ENCODE assay signal across 11 cellular contexts in genomic region chr1:3598051-3598471, GRCh38. TPM values are rescaled to one million over a fixed set of nuclear protein-coding genes. Genes with fewer than 3 reads are reported as not detected.
DNase-seq lines count a peak whose midpoint lies in the region; ATAC-seq, FAIRE-seq and TF ChIP-seq lines count a peak whose summit lies in the region.
"Had no signal": no experiment of that assay in that cellular context is flagged by ENCODE, and none has a peak within 500 bp of the region (broad histone marks: within the 10 kb centered on the region; RNA-seq: fewer than 3 reads in every experiment).

No MANE protein-coding gene starts in this region.

- TF ChIP-seq CTCF in bronchial epithelial cell (IDR thresholded peaks at IDR 0.05; ENCODE audit: insufficient read depth, low read length, severe bottlenecking) (no peak), upper lobe of left lung (IDR thresholded peaks at IDR 0.05) (no peak)

- no peaks in the 10 kb centered on the region for H3K36me3 ChIP-seq in bronchial epithelial cell (ENCODE audit: control insufficient read depth, insufficient read depth, low read length)
- no peaks in the 10 kb centered on the region for H3K36me3 ChIP-seq in upper lobe of left lung

- TF ChIP-seq EP300 in upper lobe of left lung (IDR thresholded peaks at IDR 0.05): no peak

- peak overlapping the region in 2 of 4 donors; percentile 5 to 17 for H3K27ac ChIP-seq in upper lobe of left lung

- peak; percentile 60 for ATAC-seq in Right ventricle myocardium superior (ENCODE audit: poor library complexity)
- ATAC-seq in upper lobe of left lung (ENCODE audit: low FRiP score in 2 of 2): peak in 1 of 2 donors; percentile 31

- intact Hi-C loops in Right ventricle myocardium superior (cut with DNase I): no loop called here
- intact Hi-C loops in cardiac septum (cut with DNase I): no loop called here

- H3K4me3 ChIP-seq in bronchial epithelial cell (ENCODE audit: low read depth, low read length) (no peak overlapping the region), upper lobe of left lung (peak overlapping the region in 3 of 4 donors; percentile 18 to 42 (median 22))

- 25 to 37% methylated on average over 5 to 9 of the region's 25 CpGs for WGBS in upper lobe of left lung, 2 donors

- FAIRE-seq in bronchial epithelial cell (lab: Jason Lieb, UNC): no peak
- FAIRE-seq: GM18507 had no signal

- no peaks in the 10 kb centered on the region for H3K9me3 ChIP-seq in upper lobe of left lung

- H3K27me3 ChIP-seq in bronchial epithelial cell (ENCODE audit: control insufficient read depth, insufficient read depth, low read length): peaks cover 4% of the 10 kb centered on the region
- H3K27me3 ChIP-seq in upper lobe of left lung: no peaks in the 10 kb centered on the region

- peaks cover 26 to 56% (median 44%) of the 10 kb centered on the region in 4 donors for H3K4me1 ChIP-seq in upper lobe of left lung

- peak; percentile 74 for DNase-seq in Right ventricle myocardium superior
- no peak for DNase-seq in cardiac septum (ENCODE audit: low spot score)
- DNase-seq in bronchial epithelial cell (ENCODE audit: low read depth): peak; percentile 54
- DNase-seq in lung microvascular endothelial cell (ENCODE audit: low read depth in 2 of 2): peak; percentile 28 to 32
- DNase-seq in upper lobe of left lung: peak; percentile 71 to 90
- no peak for DNase-seq in cerebellar cortex (ENCODE audit: low spot score)
- DNase-seq in medulla oblongata (ENCODE audit: extremely low spot score): no peak
- no peak for DNase-seq in NCI-H2227 (lab: John Stamatoyannopoulos, UW; ENCODE audit: unreplicated experiment)
- DNase-seq: activated CD4-positive, alpha-beta T cell treated with anti-CD3 and anti-CD28 coated beads, Interleukin-2, amount 10 ng/mL, durations not matched to agents 24 days and 14 days; NCI-H2081 had no signal

- no peak for TF ChIP-seq POLR2A in upper lobe of left lung (IDR thresholded peaks at IDR 0.05)

RNA-seq across cellular contexts. Expression of gene MEGF6, which starts 13.2 kb away (rescaled TPM):
- total RNA-seq in Right ventricle myocardium superior (7.3 TPM), cardiac septum (9.3 TPM), bronchial epithelial cell (1.3 and 1.5 TPM in 2 replicates), lung microvascular endothelial cell (53.8 and 212 TPM in 2 replicates), upper lobe of left lung (100 to 1,000 TPM in 1 of 6 donors, 10 to 100 TPM in 5; 23.8 to 128 (median 83.5) TPM)

RNA-seq across cellular contexts. Expression of gene TPRG1L, which starts 26.8 kb away (rescaled TPM):
- total RNA-seq in Right ventricle myocardium superior (47.0 TPM), cardiac septum (44.3 TPM), bronchial epithelial cell (31.5 and 33.4 TPM in 2 replicates), lung microvascular endothelial cell (26.2 and 28.6 TPM in 2 replicates), upper lobe of left lung (10 to 100 TPM; 16.6 to 48.3 (median 40.2) TPM)

RNA-seq across cellular contexts. Expression of gene WRAP73, which starts 51.8 kb away (rescaled TPM):
- total RNA-seq in Right ventricle myocardium superior: 10.0 TPM
- 14.3 TPM for total RNA-seq in cardiac septum
- 21.3 and 22.1 TPM in 2 replicates for total RNA-seq in bronchial epithelial cell
- total RNA-seq in lung microvascular endothelial cell: 11.1 and 14.7 TPM in 2 replicates
- total RNA-seq in upper lobe of left lung: 10 to 100 TPM; 14.0 to 33.5 (median 19.9) TPM

RNA-seq across cellular contexts. Expression of gene TP73, which starts 54.3 kb away (rescaled TPM):
- total RNA-seq in Right ventricle myocardium superior (not detected), cardiac septum (0.30 TPM), bronchial epithelial cell (under 0.01 and 0.13 TPM in 2 replicates), lung microvascular endothelial cell (under 0.01 TPM in 1 of 2 replicates, not detected in the other), upper lobe of left lung (1 to 10 TPM in 5 of 6 donors, under 1 TPM in 1; 0.77 to 9.8 (median 4.1) TPM)

Comparison
In these comparisons a context has a peak if more than half of its experiments do, and no peak if none do; other contexts are left out.
1. DNase-seq: peak in Right ventricle myocardium superior (single experiment), bronchial epithelial cell (single experiment), lung microvascular endothelial cell (2 of 2) and upper lobe of left lung (2 of 2); none in cardiac septum (single experiment), cerebellar cortex (single experiment), medulla oblongata (single experiment) and NCI-H2227 (single experiment).